ENCODE assay signal across 11 cellular contexts in genomic region chr18:46072959-46073358, GRCh38. TPM values are rescaled to one million over a fixed set of nuclear protein-coding genes. Genes with fewer than 3 reads are reported as not detected.
DNase-seq lines count a peak whose midpoint lies in the region; ATAC-seq, FAIRE-seq and TF ChIP-seq lines count a peak whose summit lies in the region.
"Had no signal": no experiment of that assay in that cellular context is flagged by ENCODE, and none has a peak within 500 bp of the region (broad histone marks: within the 10 kb centered on the region; RNA-seq: fewer than 3 reads in every experiment).

No MANE protein-coding gene starts in this region.

- ATAC-seq in HG03342 (IDR thresholded peaks at IDR 0.05; ENCODE audit: unreplicated experiment) = no peak

- no peak for TF ChIP-seq CTCF in HEK293 (tag by site-specific recombination; IDR thresholded peaks at IDR 0.05)
- TF ChIP-seq CTCF in astrocyte (IDR thresholded peaks at IDR 0.05; ENCODE audit: insufficient read depth, low read depth, low read length) = no peak
- no peak for TF ChIP-seq CTCF in nephron (IDR thresholded peaks at IDR 0.05; ENCODE audit: unreplicated experiment in 3 of 3)
- TF ChIP-seq CTCF in GM10248 (IDR thresholded peaks at IDR 0.05; ENCODE audit: control extremely low read depth, extremely low read depth, low read depth, missing control alignments) = no peak

- peak overlapping the region; percentile 84 for H3K4me3 Mint-ChIP-seq in T-helper 2 cell treated with Interferon-gamma antibody and Interleukin-4, amounts not matched to agents 5 μg/mL and 100 μg/mL, for 36 hours
- H3K4me3 Mint-ChIP-seq in astrocyte (ENCODE audit: unreplicated experiment) = peak overlapping the region; percentile 80
- H3K4me3 Mint-ChIP-seq in nephron = peak overlapping the region; percentile 80 to 87 (median 83)

- peaks cover 11% of the 10 kb centered on the region for H3K79me2 ChIP-seq in astrocyte (ENCODE audit: insufficient read depth, low read length)

- no peak overlapping the region for H3K9ac ChIP-seq in astrocyte (ENCODE audit: low read length)

- H3K4me3 ChIP-seq in HEK293 (ENCODE audit: low read depth, low read length) (no peak overlapping the region), astrocyte (ENCODE audit: insufficient read depth, low read depth, low read length) (no peak overlapping the region)

- H3K36me3 ChIP-seq in HEK293 (ENCODE audit: control insufficient read depth in 2 of 2, insufficient read depth in 1 of 2, low read length in 2 of 2) (no peaks in the 10 kb centered on the region; a peak in 1 of 3 replicates), astrocyte (ENCODE audit: insufficient read depth, low read length) (no peaks in the 10 kb centered on the region)

- no peaks in the 10 kb centered on the region for H3K9me3 ChIP-seq in HEK293 (ENCODE audit: control insufficient read depth, insufficient read depth, low read depth, low read length)
- H3K9me3 ChIP-seq in astrocyte (ENCODE audit: insufficient read depth, low read depth, low read length) = no peaks in the 10 kb centered on the region
- H3K9me3 ChIP-seq: testis had no signal

- H3K9me3 Mint-ChIP-seq in T-helper 2 cell treated with Interferon-gamma antibody and Interleukin-4, amounts not matched to agents 5 μg/mL and 100 μg/mL, for 36 hours = no peaks in the 10 kb centered on the region
- H3K9me3 Mint-ChIP-seq in astrocyte (ENCODE audit: unreplicated experiment) = no peaks in the 10 kb centered on the region
- no peaks in the 10 kb centered on the region for H3K9me3 Mint-ChIP-seq in nephron

- peaks cover 15% of the 10 kb centered on the region for H3K36me3 Mint-ChIP-seq in T-helper 2 cell treated with Interferon-gamma antibody and Interleukin-4, amounts not matched to agents 5 μg/mL and 100 μg/mL, for 36 hours (ENCODE audit: low read depth)
- no peaks in the 10 kb centered on the region for H3K36me3 Mint-ChIP-seq in astrocyte (ENCODE audit: low read depth, unreplicated experiment)
- H3K36me3 Mint-ChIP-seq in nephron (ENCODE audit: low read depth) = peaks cover 11% of the 10 kb centered on the region

- H3K27ac Mint-ChIP-seq in T-helper 2 cell treated with Interferon-gamma antibody and Interleukin-4, amounts not matched to agents 5 μg/mL and 100 μg/mL, for 36 hours = peak overlapping the region; percentile 20
- H3K27ac Mint-ChIP-seq in astrocyte (ENCODE audit: unreplicated experiment) = peak overlapping the region; percentile 77
- no peak overlapping the region for H3K27ac Mint-ChIP-seq in nephron

- H3K27ac ChIP-seq in HEK293 (ENCODE audit: extremely low read depth, low read depth, low read length) = no peak overlapping the region
- H3K27ac ChIP-seq in astrocyte (ENCODE audit: low read depth, low read length) = no peak overlapping the region
- H3K27ac ChIP-seq: testis had no signal

- POLR2A ChIA-PET in HEK293 (lab: Yijun Ruan, JAX) = interaction anchor here (0.5 to 0.9 kb wide), 2 partner anchors 24 to 80 kb away, joined by 3 read pairs; partner anchors contain the start of gene ATP5F1A
- POLR2A ChIA-PET in GM10248 (lab: Yijun Ruan, JAX) = interaction anchor here (1.0 kb wide), 1 partner anchor 385 kb away, joined by 3 read pairs; no protein-coding TSS in a partner anchor

- DNase-seq in T-helper 2 cell treated with Interferon-gamma antibody and Interleukin-4, amounts not matched to agents 5 μg/mL and 100 μg/mL, for 36 hours (ENCODE audit: low spot score) = no peak
- DNase-seq in T-helper 2 cell (no peak), astrocyte (ENCODE audit: low read depth) (no peak), T-helper 9 cell (no peak), GM10248 (ENCODE audit: extremely low spot score) (no peak)
- DNase-seq: occipital lobe; stimulated activated CD4-positive, alpha-beta T cell treated with anti-CD3 and anti-CD28 coated beads, Interleukin-12 subunit alpha, Interleukin-12 subunit beta, amount 100 ng/mL, for 4 hours had no signal

- peaks cover 8% of the 10 kb centered on the region for H4K20me1 ChIP-seq in astrocyte (ENCODE audit: insufficient read depth, low read length)

- H3K4me1 ChIP-seq in HEK293 (ENCODE audit: control insufficient read depth, insufficient read depth, low read length) (no peaks in the 10 kb centered on the region), astrocyte (ENCODE audit: insufficient read depth, low read length) (peaks cover 23% of the 10 kb centered on the region)

- no peak overlapping the region for H2AFZ ChIP-seq in astrocyte (ENCODE audit: low read depth, low read length)

- no peak for FAIRE-seq in astrocyte (lab: Jason Lieb, UNC)

- CTCF ChIA-PET in HEK293 (lab: Yijun Ruan, JAX) (interaction anchor here (0.8 to 3.7 kb wide), 33 partner anchors 11 to 464 kb away, joined by 3 to 48 read pairs (median 6); partner anchors contain the start of gene SLC14A1), GM10248 (lab: Yijun Ruan, JAX) (interaction anchor here (0.8 to 5.5 kb wide), 37 partner anchors 10 to 452 kb away, joined by 3 to 73 read pairs (median 6); partner anchors contain the start of genes ATP5F1A and SLC14A1)

- H3K4me1 Mint-ChIP-seq in T-helper 2 cell treated with Interferon-gamma antibody and Interleukin-4, amounts not matched to agents 5 μg/mL and 100 μg/mL, for 36 hours (ENCODE audit: low read depth) = peaks cover 30% of the 10 kb centered on the region
- H3K4me1 Mint-ChIP-seq in astrocyte (ENCODE audit: low read depth, unreplicated experiment) = peaks cover 8% of the 10 kb centered on the region
- no peaks in the 10 kb centered on the region for H3K4me1 Mint-ChIP-seq in nephron

- no peak overlapping the region for H3K4me2 ChIP-seq in astrocyte (ENCODE audit: low read length)

- H3K27me3 Mint-ChIP-seq in T-helper 2 cell treated with Interferon-gamma antibody and Interleukin-4, amounts not matched to agents 5 μg/mL and 100 μg/mL, for 36 hours (ENCODE audit: low read depth) = no peaks in the 10 kb centered on the region
- H3K27me3 Mint-ChIP-seq in astrocyte (ENCODE audit: low read depth, unreplicated experiment) (no peaks in the 10 kb centered on the region), nephron (ENCODE audit: low read depth) (no peaks in the 10 kb centered on the region)

- no peaks in the 10 kb centered on the region for H3K27me3 ChIP-seq in astrocyte (ENCODE audit: insufficient read depth, low read length)
- H3K27me3 ChIP-seq: testis had no signal

TF ChIP-seq in HEK293, 187 proteins besides CTCF, POLR2A, EP300 and RAD21:
- TF ChIP-seq ZNF449 (tag by site-specific recombination; IDR thresholded peaks at IDR 0.05) (peak; percentile 54; the same call in 1 of the 2 replicates), ZNF639 (tag by site-specific recombination; IDR thresholded peaks at IDR 0.05) (no peak)

RNA-seq across cellular contexts. Expression of gene PSTPIP2, which starts 0.9 kb away (rescaled TPM):
- total RNA-seq in astrocyte = 7.2 and 9.1 TPM in 2 replicates

RNA-seq across cellular contexts. Expression of gene ATP5F1A, which starts 25.1 kb away (rescaled TPM):
- total RNA-seq in astrocyte = 474 and 484 TPM in 2 replicates

RNA-seq across cellular contexts. Expression of gene HAUS1, which starts 31.2 kb away (rescaled TPM):
- 23.5 and 23.9 TPM in 2 replicates for total RNA-seq in astrocyte

Comparison
In these comparisons a context has a peak if more than half of its experiments do, and no peak if none do; other contexts are left out.
1. H3K27ac Mint-ChIP-seq: peak in T-helper 2 cell treated with Interferon-gamma antibody and Interleukin-4, amounts not matched to agents 5 μg/mL and 100 μg/mL, for 36 hours (single experiment) and astrocyte (single experiment); none in nephron (0 of 3).
2. Peak in every context shown above with its lines, with median percentiles within 50 percentile points of each other: H3K4me3 Mint-ChIP-seq.